Comparison of ENCODE assay signal across 8 cellular contexts in the genomic region with DNA sequence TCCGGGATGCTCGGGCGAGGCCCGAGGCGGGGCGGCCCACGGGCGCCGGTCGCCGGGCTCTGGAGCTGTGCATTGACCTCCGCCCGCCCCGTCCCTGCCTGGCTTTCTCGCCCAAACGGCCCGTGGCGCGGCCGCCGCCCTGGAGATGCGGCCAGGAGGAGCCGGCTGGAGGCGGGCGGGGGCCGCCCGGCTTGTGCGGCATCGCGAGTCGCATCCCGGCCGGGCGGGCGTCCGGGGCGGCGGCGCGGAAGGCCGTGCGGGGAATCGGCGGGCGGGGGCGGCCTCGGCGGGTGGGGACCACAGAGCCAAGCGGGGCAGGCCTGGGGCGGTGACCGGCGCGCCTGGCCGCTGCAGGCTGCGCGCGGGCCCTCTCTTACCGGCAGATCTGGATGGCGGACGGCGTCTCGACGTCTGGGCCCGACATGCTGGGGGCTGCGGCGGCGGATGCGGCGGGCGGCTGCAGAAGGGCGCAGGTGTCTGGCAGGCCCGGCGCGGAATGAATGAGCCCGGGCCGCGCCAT. TPM values are rescaled to one million over a fixed set of nuclear protein-coding genes. Genes with fewer than 3 reads are reported as not detected.
DNase-seq lines count a peak whose midpoint lies in the region; ATAC-seq lines count a peak whose summit lies in the region.

No MANE protein-coding gene starts in this region.

- peak overlapping the region; percentile 85 for H3K4me3 Mint-ChIP-seq in T-helper 1 cell treated with Interleukin-12 subunit alpha and Interleukin-12 subunit beta and Interleukin-4 antibody, amounts not matched to agents 30 μg/mL and 1 μg/mL, for 36 hours
- H3K4me3 Mint-ChIP-seq in activated CD4-positive, alpha-beta memory T cell treated with anti-CD3 and anti-CD28 coated beads, Interleukin-2, amount 10 ng/mL, durations not matched to agents 7 days and 5 days = peak overlapping the region; percentile 86

- peak overlapping the region; percentile 87 for H3K27ac Mint-ChIP-seq in T-helper 1 cell treated with Interleukin-12 subunit alpha and Interleukin-12 subunit beta and Interleukin-4 antibody, amounts not matched to agents 30 μg/mL and 1 μg/mL, for 36 hours
- H3K27ac Mint-ChIP-seq in activated CD4-positive, alpha-beta memory T cell treated with anti-CD3 and anti-CD28 coated beads, Interleukin-2, amount 10 ng/mL, durations not matched to agents 7 days and 5 days = peak overlapping the region; percentile 85

- no peaks in the 10 kb centered on the region for H3K4me1 ChIP-seq in iPS-15b (ENCODE audit: control insufficient read depth, insufficient read depth, low read length)
- peaks cover 16% of the 10 kb centered on the region for H3K4me1 ChIP-seq in stomach smooth muscle (ENCODE audit: control insufficient read depth, insufficient read depth, low read length)

- peaks cover 3% of the 10 kb centered on the region for H3K27me3 Mint-ChIP-seq in T-helper 1 cell treated with Interleukin-12 subunit alpha and Interleukin-12 subunit beta and Interleukin-4 antibody, amounts not matched to agents 30 μg/mL and 1 μg/mL, for 36 hours (ENCODE audit: low read depth)
- no peaks in the 10 kb centered on the region for H3K27me3 Mint-ChIP-seq in activated CD4-positive, alpha-beta memory T cell treated with anti-CD3 and anti-CD28 coated beads, Interleukin-2, amount 10 ng/mL, durations not matched to agents 7 days and 5 days

- H3K4me1 Mint-ChIP-seq in T-helper 1 cell treated with Interleukin-12 subunit alpha and Interleukin-12 subunit beta and Interleukin-4 antibody, amounts not matched to agents 30 μg/mL and 1 μg/mL, for 36 hours (ENCODE audit: low read depth) = peaks cover 24% of the 10 kb centered on the region
- peaks cover 39% of the 10 kb centered on the region for H3K4me1 Mint-ChIP-seq in activated CD4-positive, alpha-beta memory T cell treated with anti-CD3 and anti-CD28 coated beads, Interleukin-2, amount 10 ng/mL, durations not matched to agents 7 days and 5 days

- H3K9me3 ChIP-seq in iPS-15b (ENCODE audit: control insufficient read depth, insufficient read depth, low read length) (no peaks in the 10 kb centered on the region), stomach smooth muscle (ENCODE audit: control insufficient read depth in 2 of 2, low read length in 2 of 2) (no peaks in the 10 kb centered on the region)

- no peaks in the 10 kb centered on the region for H3K36me3 Mint-ChIP-seq in T-helper 1 cell treated with Interleukin-12 subunit alpha and Interleukin-12 subunit beta and Interleukin-4 antibody, amounts not matched to agents 30 μg/mL and 1 μg/mL, for 36 hours (ENCODE audit: low read depth)
- no peaks in the 10 kb centered on the region for H3K36me3 Mint-ChIP-seq in activated CD4-positive, alpha-beta memory T cell treated with anti-CD3 and anti-CD28 coated beads, Interleukin-2, amount 10 ng/mL, durations not matched to agents 7 days and 5 days (ENCODE audit: low read depth)

- H3K9me3 Mint-ChIP-seq in T-helper 1 cell treated with Interleukin-12 subunit alpha and Interleukin-12 subunit beta and Interleukin-4 antibody, amounts not matched to agents 30 μg/mL and 1 μg/mL, for 36 hours = no peaks in the 10 kb centered on the region
- no peaks in the 10 kb centered on the region for H3K9me3 Mint-ChIP-seq in activated CD4-positive, alpha-beta memory T cell treated with anti-CD3 and anti-CD28 coated beads, Interleukin-2, amount 10 ng/mL, durations not matched to agents 7 days and 5 days

- CTCF ChIA-PET in activated CD4-positive, alpha-beta memory T cell treated with anti-CD3 and anti-CD28 coated beads, Interleukin-2, amount 10 ng/mL, durations not matched to agents 7 days and 5 days (lab: Charles Lee) = interaction anchor here (1.1 to 4.2 kb wide), 9 partner anchors 14 to 188 kb away, joined by 3 to 18 read pairs (median 8); no protein-coding TSS in a partner anchor

- ATAC-seq in HG03045 (IDR thresholded peaks at IDR 0.05; ENCODE audit: unreplicated experiment) (peak; percentile 12), HG03565 (IDR thresholded peaks at IDR 0.05; ENCODE audit: unreplicated experiment) (no peak)

- H3K27ac ChIP-seq in stomach smooth muscle (ENCODE audit: low read length) = no peak overlapping the region

- POLR2A ChIA-PET in activated CD4-positive, alpha-beta memory T cell treated with anti-CD3 and anti-CD28 coated beads, Interleukin-2, amount 10 ng/mL, durations not matched to agents 7 days and 5 days (lab: Charles Lee) = interaction anchor here (0.7 to 4.4 kb wide), 17 partner anchors 8 to 391 kb away, joined by 3 to 34 read pairs (median 4); a partner anchor contains a TSS

- H3K27me3 ChIP-seq in iPS-15b (ENCODE audit: control insufficient read depth, insufficient read depth, low read length) = peaks cover 6% of the 10 kb centered on the region
- no peaks in the 10 kb centered on the region for H3K27me3 ChIP-seq in stomach smooth muscle (ENCODE audit: control insufficient read depth in 1 of 2, insufficient read depth in 2 of 2, low read length in 2 of 2)

- H3K4me3 ChIP-seq in iPS-15b (ENCODE audit: low read depth, low read length) (peak overlapping the region; percentile 66), stomach smooth muscle (ENCODE audit: low read length in 2 of 2) (peak overlapping the region; percentile 51 to 65)

- DNase-seq in T-helper 1 cell = no peak
- DNase-seq in activated CD4-positive, alpha-beta memory T cell treated with anti-CD3 and anti-CD28 coated beads, Interleukin-2, amount 10 ng/mL, durations not matched to agents 7 days and 5 days = no peak
- no peak for DNase-seq in NCI-H1694 (lab: John Stamatoyannopoulos, UW)

- peak overlapping the region; percentile 70 for H3K9ac ChIP-seq in iPS-15b (ENCODE audit: low read depth, low read length)
- H3K9ac ChIP-seq in stomach smooth muscle (ENCODE audit: low read length in 2 of 2) = peak overlapping the region; percentile 47 to 58

- H3K36me3 ChIP-seq in iPS-15b (ENCODE audit: control insufficient read depth, insufficient read depth, low read length) = peaks cover 4% of the 10 kb centered on the region
- no peaks in the 10 kb centered on the region for H3K36me3 ChIP-seq in stomach smooth muscle (ENCODE audit: control insufficient read depth in 2 of 2, insufficient read depth in 2 of 2, low read length in 2 of 2)

RNA-seq across cellular contexts. Expression of a gene that starts 0.6 kb away (rescaled TPM):
- 10 to 100 TPM; 56.8 to 58.6 TPM for total RNA-seq in activated CD4-positive, alpha-beta memory T cell treated with anti-CD3 and anti-CD28 coated beads, Interleukin-2, amount 10 ng/mL, durations not matched to agents 7 days and 5 days

RNA-seq across cellular contexts. Expression of a gene that starts 26.8 kb away (rescaled TPM):
- total RNA-seq in activated CD4-positive, alpha-beta memory T cell treated with anti-CD3 and anti-CD28 coated beads, Interleukin-2, amount 10 ng/mL, durations not matched to agents 7 days and 5 days = under 1 TPM; 0.13 to 0.70 TPM

RNA-seq across cellular contexts. Expression of a gene that starts 31.6 kb away (rescaled TPM):
- total RNA-seq in activated CD4-positive, alpha-beta memory T cell treated with anti-CD3 and anti-CD28 coated beads, Interleukin-2, amount 10 ng/mL, durations not matched to agents 7 days and 5 days = under 1 TPM; 0.96 to 0.98 TPM
